ENCODE assay signal across 1 cellular context in the genomic region with DNA sequence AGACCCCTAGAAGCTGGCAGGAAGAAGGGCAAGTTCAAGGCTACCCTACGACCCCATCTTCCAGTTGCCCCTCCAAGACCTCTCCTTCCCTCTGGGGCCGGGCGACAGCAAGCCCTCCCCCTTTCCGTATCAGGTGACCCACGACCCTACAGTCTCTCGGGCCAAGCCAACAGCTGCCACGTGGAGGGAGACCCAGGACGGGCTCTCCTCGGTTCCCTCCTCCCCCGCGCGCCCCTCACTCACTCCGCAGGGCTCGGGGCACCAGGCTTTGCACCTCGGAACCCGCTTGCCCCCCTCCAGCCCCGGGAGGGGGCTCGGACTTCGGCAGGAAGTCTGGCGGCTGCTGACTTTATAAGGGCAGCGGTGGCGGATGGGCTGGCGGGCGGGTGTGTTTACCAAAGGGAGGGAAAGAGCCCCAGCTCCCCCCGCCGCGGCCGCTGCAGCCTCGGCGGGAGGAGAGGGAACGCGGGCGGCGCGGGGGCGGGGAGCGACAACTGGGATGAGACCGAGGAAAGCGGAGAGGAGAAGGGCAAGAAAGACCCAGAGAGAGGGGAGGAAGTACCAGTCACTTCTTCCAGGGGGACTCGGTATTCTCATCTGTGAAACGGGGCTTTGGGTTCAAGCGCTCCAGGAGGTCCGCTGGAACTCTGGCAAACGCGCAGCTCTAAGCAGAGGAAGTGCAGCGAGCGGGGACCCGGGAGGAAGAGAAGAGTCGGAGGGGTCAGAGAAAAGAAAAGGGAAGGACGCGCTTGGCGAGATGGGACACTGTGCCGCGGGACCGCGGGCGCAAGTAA.
A peak's percentile ranks its signal among the peaks of the same experiment; 100 is the strongest.
TF ChIP-seq lines count a peak whose summit lies in the region.

No MANE protein-coding gene starts in this region.

TF ChIP-seq in HepG2, 621 proteins besides CTCF, POLR2A, EP300 and RAD21 (continued from another document and continues in another):
- TF ChIP-seq, protein P1, sequence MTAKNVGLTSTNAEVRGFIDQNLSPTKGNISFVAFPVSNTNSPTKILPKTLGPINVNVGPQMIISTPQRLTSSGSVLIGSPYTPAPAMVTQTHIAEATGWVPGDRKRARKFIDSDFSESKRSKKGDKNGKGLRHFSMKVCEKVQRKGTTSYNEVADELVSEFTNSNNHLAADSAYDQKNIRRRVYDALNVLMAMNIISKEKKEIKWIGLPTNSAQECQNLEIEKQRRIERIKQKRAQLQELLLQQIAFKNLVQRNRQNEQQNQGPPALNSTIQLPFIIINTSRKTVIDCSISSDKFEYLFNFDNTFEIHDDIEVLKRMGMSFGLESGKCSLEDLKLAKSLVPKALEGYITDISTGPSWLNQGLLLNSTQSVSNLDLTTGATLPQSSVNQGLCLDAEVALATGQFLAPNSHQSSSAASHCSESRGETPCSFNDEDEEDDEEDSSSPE (CRISPR knock-in tag; IDR thresholded peaks at IDR 0.05): peak; percentile 54; the same call in 1 of the 2 replicates
- TF ChIP-seq, protein P2, sequence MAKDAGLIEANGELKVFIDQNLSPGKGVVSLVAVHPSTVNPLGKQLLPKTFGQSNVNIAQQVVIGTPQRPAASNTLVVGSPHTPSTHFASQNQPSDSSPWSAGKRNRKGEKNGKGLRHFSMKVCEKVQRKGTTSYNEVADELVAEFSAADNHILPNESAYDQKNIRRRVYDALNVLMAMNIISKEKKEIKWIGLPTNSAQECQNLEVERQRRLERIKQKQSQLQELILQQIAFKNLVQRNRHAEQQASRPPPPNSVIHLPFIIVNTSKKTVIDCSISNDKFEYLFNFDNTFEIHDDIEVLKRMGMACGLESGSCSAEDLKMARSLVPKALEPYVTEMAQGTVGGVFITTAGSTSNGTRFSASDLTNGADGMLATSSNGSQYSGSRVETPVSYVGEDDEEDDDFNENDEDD (CRISPR knock-in tag; IDR thresholded peaks at IDR 0.05; ENCODE audit: borderline replicate concordance): peak; percentile 44; the same call in 1 of the 2 replicates
- TF ChIP-seq HOXA5 (CRISPR knock-in tag; IDR thresholded peaks at IDR 0.05) (no peak), ZNF354B (CRISPR knock-in tag; IDR thresholded peaks at IDR 0.05) (peak; percentile 75; the same call in 1 of the 2 replicates), NKX3-1 (CRISPR knock-in tag; IDR thresholded peaks at IDR 0.05) (no peak; the same call in 1 of the 2 replicates), FOXK1 (CRISPR knock-in tag; IDR thresholded peaks at IDR 0.05; ENCODE audit: borderline replicate concordance, low read depth) (0 out of 2 replicates have a peak, but pooled peaks have one; percentile 50), ZSCAN30 (CRISPR knock-in tag; IDR thresholded peaks at IDR 0.05) (0 out of 2 replicates have a peak, but pooled peaks have one; percentile 13), ELF3 (CRISPR knock-in tag; IDR thresholded peaks at IDR 0.05) (0 out of 2 replicates have a peak, but pooled peaks have one; percentile 37), ZSCAN21 (CRISPR knock-in tag; IDR thresholded peaks at IDR 0.05; ENCODE audit: borderline replicate concordance) (peak; percentile 52; the same call in 1 of the 2 replicates), ZNF160 (CRISPR knock-in tag; IDR thresholded peaks at IDR 0.05) (no peak), SPEN (CRISPR knock-in tag; IDR thresholded peaks at IDR 0.05; ENCODE audit: low read depth) (peak; percentile 87), ETV5 (CRISPR knock-in tag; IDR thresholded peaks at IDR 0.05; ENCODE audit: borderline replicate concordance) (peak; percentile 70; the same call in 1 of the 2 replicates), ZNF510 (CRISPR knock-in tag; IDR thresholded peaks at IDR 0.05; ENCODE audit: low read depth) (no peak), WIZ (CRISPR knock-in tag; IDR thresholded peaks at IDR 0.05) (no peak; the same call in 1 of the 2 replicates), TP53 (CRISPR knock-in tag; conservative IDR thresholded peaks at IDR 0.05) (no peak), CHCHD3 (CRISPR knock-in tag; IDR thresholded peaks at IDR 0.05) (no peak), HDAC1 (CRISPR knock-in tag; IDR thresholded peaks at IDR 0.05) (peak; percentile 45), KLF16 (CRISPR knock-in tag; IDR thresholded peaks at IDR 0.05) (no peak; a peak in 1 of 4 replicates), SP1 (IDR thresholded peaks at IDR 0.05) (no peak), SP1 (CRISPR knock-in tag; IDR thresholded peaks at IDR 0.05) (no peak; the same call in 1 of the 2 replicates), ZNF550 (CRISPR knock-in tag; IDR thresholded peaks at IDR 0.05; ENCODE audit: borderline replicate concordance) (no peak), ZNF282 (IDR thresholded peaks at IDR 0.05; ENCODE audit: partially characterized antibody) (no peak), ZNF260 (CRISPR knock-in tag; IDR thresholded peaks at IDR 0.05; ENCODE audit: borderline replicate concordance, low read depth) (no peak), ZNF383 (CRISPR knock-in tag; IDR thresholded peaks at IDR 0.05; ENCODE audit: borderline replicate concordance) (no peak), JUN (CRISPR knock-in tag; IDR thresholded peaks at IDR 0.05) (no peak), ZC3H4 (CRISPR knock-in tag; IDR thresholded peaks at IDR 0.05; ENCODE audit: borderline replicate concordance) (no peak), ZNF138 (CRISPR knock-in tag; IDR thresholded peaks at IDR 0.05; ENCODE audit: low read depth) (no peak), GABPA (IDR thresholded peaks at IDR 0.05; ENCODE audit: low read depth, low read length) (no peak), GABPA (CRISPR knock-in tag; IDR thresholded peaks at IDR 0.05; ENCODE audit: low read depth) (peak; percentile 47; the same call in 1 of the 2 replicates), ZNF672 (CRISPR knock-in tag; IDR thresholded peaks at IDR 0.05) (no peak), ZNF766 (CRISPR knock-in tag; IDR thresholded peaks at IDR 0.05; ENCODE audit: borderline replicate concordance) (peak; percentile 47; the same call in 1 of the 2 replicates), NONO (IDR thresholded peaks at IDR 0.05) (no peak), NONO (CRISPR knock-in tag; conservative IDR thresholded peaks at IDR 0.05) (peak; percentile 65), YY1 (IDR thresholded peaks at IDR 0.05; ENCODE audit: insufficient read depth, insufficient replicate concordance, low read depth, low read length) (peak; percentile 16)
- TF ChIP-seq, protein P3, sequence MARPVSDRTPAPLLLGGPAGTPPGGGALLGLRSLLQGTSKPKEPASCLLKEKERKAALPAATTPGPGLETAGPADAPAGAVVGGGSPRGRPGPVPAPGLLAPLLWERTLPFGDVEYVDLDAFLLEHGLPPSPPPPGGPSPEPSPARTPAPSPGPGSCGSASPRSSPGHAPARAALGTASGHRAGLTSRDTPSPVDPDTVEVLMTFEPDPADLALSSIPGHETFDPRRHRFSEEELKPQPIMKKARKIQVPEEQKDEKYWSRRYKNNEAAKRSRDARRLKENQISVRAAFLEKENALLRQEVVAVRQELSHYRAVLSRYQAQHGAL (CRISPR knock-in tag; IDR thresholded peaks at IDR 0.05; ENCODE audit: not compliant biosample characterization): no peak
- TF ChIP-seq, protein P4, sequence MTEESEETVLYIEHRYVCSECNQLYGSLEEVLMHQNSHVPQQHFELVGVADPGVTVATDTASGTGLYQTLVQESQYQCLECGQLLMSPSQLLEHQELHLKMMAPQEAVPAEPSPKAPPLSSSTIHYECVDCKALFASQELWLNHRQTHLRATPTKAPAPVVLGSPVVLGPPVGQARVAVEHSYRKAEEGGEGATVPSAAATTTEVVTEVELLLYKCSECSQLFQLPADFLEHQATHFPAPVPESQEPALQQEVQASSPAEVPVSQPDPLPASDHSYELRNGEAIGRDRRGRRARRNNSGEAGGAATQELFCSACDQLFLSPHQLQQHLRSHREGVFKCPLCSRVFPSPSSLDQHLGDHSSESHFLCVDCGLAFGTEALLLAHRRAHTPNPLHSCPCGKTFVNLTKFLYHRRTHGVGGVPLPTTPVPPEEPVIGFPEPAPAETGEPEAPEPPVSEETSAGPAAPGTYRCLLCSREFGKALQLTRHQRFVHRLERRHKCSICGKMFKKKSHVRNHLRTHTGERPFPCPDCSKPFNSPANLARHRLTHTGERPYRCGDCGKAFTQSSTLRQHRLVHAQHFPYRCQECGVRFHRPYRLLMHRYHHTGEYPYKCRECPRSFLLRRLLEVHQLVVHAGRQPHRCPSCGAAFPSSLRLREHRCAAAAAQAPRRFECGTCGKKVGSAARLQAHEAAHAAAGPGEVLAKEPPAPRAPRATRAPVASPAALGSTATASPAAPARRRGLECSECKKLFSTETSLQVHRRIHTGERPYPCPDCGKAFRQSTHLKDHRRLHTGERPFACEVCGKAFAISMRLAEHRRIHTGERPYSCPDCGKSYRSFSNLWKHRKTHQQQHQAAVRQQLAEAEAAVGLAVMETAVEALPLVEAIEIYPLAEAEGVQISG (CRISPR knock-in tag; IDR thresholded peaks at IDR 0.05): peak; percentile 69
- TF ChIP-seq, protein P5, sequence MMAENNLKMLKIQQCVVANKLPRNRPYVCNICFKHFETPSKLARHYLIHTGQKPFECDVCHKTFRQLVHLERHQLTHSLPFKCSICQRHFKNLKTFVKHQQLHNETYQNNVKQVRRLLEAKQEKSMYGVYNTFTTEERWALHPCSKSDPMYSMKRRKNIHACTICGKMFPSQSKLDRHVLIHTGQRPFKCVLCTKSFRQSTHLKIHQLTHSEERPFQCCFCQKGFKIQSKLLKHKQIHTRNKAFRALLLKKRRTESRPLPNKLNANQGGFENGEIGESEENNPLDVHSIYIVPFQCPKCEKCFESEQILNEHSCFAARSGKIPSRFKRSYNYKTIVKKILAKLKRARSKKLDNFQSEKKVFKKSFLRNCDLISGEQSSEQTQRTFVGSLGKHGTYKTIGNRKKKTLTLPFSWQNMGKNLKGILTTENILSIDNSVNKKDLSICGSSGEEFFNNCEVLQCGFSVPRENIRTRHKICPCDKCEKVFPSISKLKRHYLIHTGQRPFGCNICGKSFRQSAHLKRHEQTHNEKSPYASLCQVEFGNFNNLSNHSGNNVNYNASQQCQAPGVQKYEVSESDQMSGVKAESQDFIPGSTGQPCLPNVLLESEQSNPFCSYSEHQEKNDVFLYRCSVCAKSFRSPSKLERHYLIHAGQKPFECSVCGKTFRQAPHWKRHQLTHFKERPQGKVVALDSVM (CRISPR knock-in tag; IDR thresholded peaks at IDR 0.05): no peak
- TF ChIP-seq, protein P6, sequence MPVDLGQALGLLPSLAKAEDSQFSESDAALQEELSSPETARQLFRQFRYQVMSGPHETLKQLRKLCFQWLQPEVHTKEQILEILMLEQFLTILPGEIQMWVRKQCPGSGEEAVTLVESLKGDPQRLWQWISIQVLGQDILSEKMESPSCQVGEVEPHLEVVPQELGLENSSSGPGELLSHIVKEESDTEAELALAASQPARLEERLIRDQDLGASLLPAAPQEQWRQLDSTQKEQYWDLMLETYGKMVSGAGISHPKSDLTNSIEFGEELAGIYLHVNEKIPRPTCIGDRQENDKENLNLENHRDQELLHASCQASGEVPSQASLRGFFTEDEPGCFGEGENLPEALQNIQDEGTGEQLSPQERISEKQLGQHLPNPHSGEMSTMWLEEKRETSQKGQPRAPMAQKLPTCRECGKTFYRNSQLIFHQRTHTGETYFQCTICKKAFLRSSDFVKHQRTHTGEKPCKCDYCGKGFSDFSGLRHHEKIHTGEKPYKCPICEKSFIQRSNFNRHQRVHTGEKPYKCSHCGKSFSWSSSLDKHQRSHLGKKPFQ (CRISPR knock-in tag; IDR thresholded peaks at IDR 0.05; ENCODE audit: insufficient replicate concordance): peak; percentile 71
- TF ChIP-seq, protein P7, sequence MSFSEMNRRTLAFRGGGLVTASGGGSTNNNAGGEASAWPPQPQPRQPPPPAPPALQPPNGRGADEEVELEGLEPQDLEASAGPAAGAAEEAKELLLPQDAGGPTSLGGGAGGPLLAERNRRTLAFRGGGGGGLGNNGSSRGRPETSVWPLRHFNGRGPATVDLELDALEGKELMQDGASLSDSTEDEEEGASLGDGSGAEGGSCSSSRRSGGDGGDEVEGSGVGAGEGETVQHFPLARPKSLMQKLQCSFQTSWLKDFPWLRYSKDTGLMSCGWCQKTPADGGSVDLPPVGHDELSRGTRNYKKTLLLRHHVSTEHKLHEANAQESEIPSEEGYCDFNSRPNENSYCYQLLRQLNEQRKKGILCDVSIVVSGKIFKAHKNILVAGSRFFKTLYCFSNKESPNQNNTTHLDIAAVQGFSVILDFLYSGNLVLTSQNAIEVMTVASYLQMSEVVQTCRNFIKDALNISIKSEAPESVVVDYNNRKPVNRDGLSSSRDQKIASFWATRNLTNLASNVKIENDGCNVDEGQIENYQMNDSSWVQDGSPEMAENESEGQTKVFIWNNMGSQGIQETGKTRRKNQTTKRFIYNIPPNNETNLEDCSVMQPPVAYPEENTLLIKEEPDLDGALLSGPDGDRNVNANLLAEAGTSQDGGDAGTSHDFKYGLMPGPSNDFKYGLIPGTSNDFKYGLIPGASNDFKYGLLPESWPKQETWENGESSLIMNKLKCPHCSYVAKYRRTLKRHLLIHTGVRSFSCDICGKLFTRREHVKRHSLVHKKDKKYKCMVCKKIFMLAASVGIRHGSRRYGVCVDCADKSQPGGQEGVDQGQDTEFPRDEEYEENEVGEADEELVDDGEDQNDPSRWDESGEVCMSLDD (CRISPR knock-in tag; IDR thresholded peaks at IDR 0.05; ENCODE audit: borderline replicate concordance): 0 out of 2 replicates have a peak, but pooled peaks have one; percentile 21
- TF ChIP-seq, protein P8, sequence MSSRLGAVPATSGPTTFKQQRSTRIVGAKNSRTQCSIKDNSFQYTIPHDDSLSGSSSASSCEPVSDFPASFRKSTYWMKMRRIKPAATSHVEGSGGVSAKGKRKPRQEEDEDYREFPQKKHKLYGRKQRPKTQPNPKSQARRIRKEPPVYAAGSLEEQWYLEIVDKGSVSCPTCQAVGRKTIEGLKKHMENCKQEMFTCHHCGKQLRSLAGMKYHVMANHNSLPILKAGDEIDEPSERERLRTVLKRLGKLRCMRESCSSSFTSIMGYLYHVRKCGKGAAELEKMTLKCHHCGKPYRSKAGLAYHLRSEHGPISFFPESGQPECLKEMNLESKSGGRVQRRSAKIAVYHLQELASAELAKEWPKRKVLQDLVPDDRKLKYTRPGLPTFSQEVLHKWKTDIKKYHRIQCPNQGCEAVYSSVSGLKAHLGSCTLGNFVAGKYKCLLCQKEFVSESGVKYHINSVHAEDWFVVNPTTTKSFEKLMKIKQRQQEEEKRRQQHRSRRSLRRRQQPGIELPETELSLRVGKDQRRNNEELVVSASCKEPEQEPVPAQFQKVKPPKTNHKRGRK (CRISPR knock-in tag; IDR thresholded peaks at IDR 0.05): no peak
- TF ChIP-seq, protein P9, sequence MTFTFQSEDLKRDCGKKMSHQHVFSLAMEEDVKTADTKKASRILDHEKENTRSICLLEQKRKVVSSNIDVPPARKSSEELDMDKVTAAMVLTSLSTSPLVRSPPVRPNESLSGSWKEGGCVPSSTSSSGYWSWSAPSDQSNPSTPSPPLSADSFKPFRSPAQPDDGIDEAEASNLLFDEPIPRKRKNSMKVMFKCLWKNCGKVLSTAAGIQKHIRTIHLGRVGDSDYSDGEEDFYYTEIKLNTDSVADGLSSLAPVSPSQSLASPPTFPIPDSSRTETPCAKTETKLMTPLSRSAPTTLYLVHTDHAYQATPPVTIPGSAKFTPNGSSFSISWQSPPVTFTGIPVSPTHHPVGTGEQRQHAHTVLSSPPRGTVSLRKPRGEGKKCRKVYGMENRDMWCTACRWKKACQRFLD (CRISPR knock-in tag; IDR thresholded peaks at IDR 0.05; ENCODE audit: borderline replicate concordance): 0 out of 2 replicates have a peak, but pooled peaks have one; percentile 49
- TF ChIP-seq, protein P10, sequence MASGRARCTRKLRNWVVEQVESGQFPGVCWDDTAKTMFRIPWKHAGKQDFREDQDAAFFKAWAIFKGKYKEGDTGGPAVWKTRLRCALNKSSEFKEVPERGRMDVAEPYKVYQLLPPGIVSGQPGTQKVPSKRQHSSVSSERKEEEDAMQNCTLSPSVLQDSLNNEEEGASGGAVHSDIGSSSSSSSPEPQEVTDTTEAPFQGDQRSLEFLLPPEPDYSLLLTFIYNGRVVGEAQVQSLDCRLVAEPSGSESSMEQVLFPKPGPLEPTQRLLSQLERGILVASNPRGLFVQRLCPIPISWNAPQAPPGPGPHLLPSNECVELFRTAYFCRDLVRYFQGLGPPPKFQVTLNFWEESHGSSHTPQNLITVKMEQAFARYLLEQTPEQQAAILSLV (CRISPR knock-in tag; IDR thresholded peaks at IDR 0.05; ENCODE audit: borderline replicate concordance): no peak
